Comparison of ENCODE assay signal across 21 cellular contexts in the genomic region with DNA sequence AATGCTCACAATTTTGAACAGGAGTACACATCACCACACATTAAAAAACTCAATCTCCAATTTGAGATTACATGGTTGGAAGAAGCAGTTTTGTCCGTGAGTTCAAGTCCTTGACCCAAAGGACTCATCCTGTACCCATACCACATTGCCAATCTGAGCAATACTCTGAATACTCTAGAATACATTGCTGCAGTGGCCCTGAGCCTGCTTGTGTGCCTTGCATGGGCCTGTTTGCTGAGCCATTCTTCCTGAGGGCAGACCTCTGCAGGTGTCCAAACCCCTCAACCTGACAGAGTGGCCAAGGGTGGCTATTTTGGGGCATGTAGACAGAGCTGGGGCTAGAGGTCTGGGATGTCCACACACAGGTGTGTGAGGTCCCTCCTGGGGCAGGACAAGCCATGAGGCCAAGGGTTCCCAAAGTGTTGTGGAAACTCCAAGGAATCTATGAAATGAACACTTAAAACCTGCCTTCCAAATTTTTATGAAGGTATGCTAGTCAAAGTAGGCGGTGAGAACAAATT. TPM values are rescaled to one million over a fixed set of nuclear protein-coding genes. Genes with fewer than 3 reads are reported as not detected.
"Had no signal": no experiment of that assay in that cellular context is flagged by ENCODE, and none has a peak within 500 bp of the region (broad histone marks: within the 10 kb centered on the region; RNA-seq: fewer than 3 reads in every experiment).

No MANE protein-coding gene starts in this region.

- H3K27ac ChIP-seq: coronary artery, heart right ventricle, left ventricle myocardium inferior, parathyroid adenoma, sigmoid colon, upper lobe of right lung, WERI-Rb-1 had no signal

- H3K4me1 Mint-ChIP-seq: activated naive CD8-positive, alpha-beta T cell treated with anti-CD3 and anti-CD28 coated beads, Interleukin-2, amount 50 U/mL, for 24 hours; immature natural killer cell had no signal

- H3K4me1 ChIP-seq: heart right ventricle, left ventricle myocardium inferior, parathyroid adenoma, sigmoid colon, upper lobe of right lung had no signal

- H3K27me3 ChIP-seq: heart right ventricle, sigmoid colon, upper lobe of right lung had no signal

- H3K9me3 ChIP-seq: sigmoid colon, upper lobe of right lung had no signal

- H3K36me3 Mint-ChIP-seq: immature natural killer cell had no signal

- DNase-seq: activated CD4-positive, alpha-beta T cell treated with anti-CD3 and anti-CD28 coated beads for 1 hour; activated CD4-positive, alpha-beta T cell treated with anti-CD3 and anti-CD28 coated beads, Interleukin-2, amount 50 U/mL, for 1 hour; activated CD8-positive, alpha-beta T cell treated with anti-CD3 and anti-CD28 coated beads, Interleukin-2, amount 10 ng/mL, durations not matched to agents 7 days and 5 days; activated gamma-delta T cell; activated naive CD4-positive, alpha-beta T cell treated with anti-CD3 and anti-CD28 coated beads, Interleukin-2, amount 50 U/mL, for 16 hours; activated naive CD8-positive, alpha-beta T cell treated with anti-CD3 and anti-CD28 coated beads, Interleukin-2, amount 50 U/mL, for 24 hours; cerebellar nuclear complex; heart right ventricle; immature natural killer cell; left ventricle myocardium inferior; mammary epithelial cell; sigmoid colon; stimulated activated CD4-positive, alpha-beta T cell treated with anti-CD3 and anti-CD28 coated beads, Interleukin-4, amount 100 ng/mL, for 1 hour; stimulated activated naive CD4-positive, alpha-beta T cell treated with Interleukin-2 at 50 U/mL for 16 hours; upper lobe of right lung; WERI-Rb-1 had no signal

- H3K9ac ChIP-seq: parathyroid adenoma had no signal

- H3K27me3 Mint-ChIP-seq: activated naive CD8-positive, alpha-beta T cell treated with anti-CD3 and anti-CD28 coated beads, Interleukin-2, amount 50 U/mL, for 24 hours; natural killer cell treated with Interleukin-12 subunit alpha and Interleukin-12 subunit beta and Interleukin-15 and Interleukin-18, amount 100 ng/mL, for 72 hours had no signal

- H3K4me3 ChIP-seq: coronary artery, sigmoid colon, upper lobe of right lung had no signal

- ATAC-seq: activated CD8-positive, alpha-beta T cell treated with anti-CD3 and anti-CD28 coated beads, Interleukin-2, amount 10 ng/mL, durations not matched to agents 7 days and 5 days; activated naive CD8-positive, alpha-beta T cell treated with anti-CD3 and anti-CD28 coated beads, Interleukin-2, amount 50 U/mL, for 24 hours; heart right ventricle; natural killer cell treated with Interleukin-12 subunit alpha and Interleukin-12 subunit beta and Interleukin-15 and Interleukin-18, amount 100 ng/mL, for 72 hours; upper lobe of right lung had no signal

- H2AFZ ChIP-seq: parathyroid adenoma had no signal

- H3K36me3 ChIP-seq: heart right ventricle, left ventricle myocardium inferior, sigmoid colon, upper lobe of right lung, WERI-Rb-1 had no signal

- H3K79me2 ChIP-seq: parathyroid adenoma had no signal

- H3K27ac Mint-ChIP-seq: activated CD8-positive, alpha-beta T cell treated with anti-CD3 and anti-CD28 coated beads, Interleukin-2, amount 10 ng/mL, durations not matched to agents 7 days and 5 days; activated naive CD8-positive, alpha-beta T cell treated with anti-CD3 and anti-CD28 coated beads, Interleukin-2, amount 50 U/mL, for 24 hours; activated T-helper 1 cell treated with anti-CD3 and anti-CD28 coated beads, Interleukin-12 subunit alpha, Interleukin-12 subunit beta, Interleukin-2, Interleukin-4 antibody, amounts not matched to agents 30 ng/mL and 10 ng/mL and 1 ng/mL, durations not matched to agents 14 hours and 24 hours and 36 hours; immature natural killer cell; natural killer cell treated with Interleukin-12 subunit alpha and Interleukin-12 subunit beta and Interleukin-15 and Interleukin-18, amount 100 ng/mL, for 72 hours; T-helper 2 cell treated with Interferon-gamma antibody and Interleukin-4, amounts not matched to agents 5 μg/mL and 100 μg/mL, for 36 hours had no signal

- H3K4me3 Mint-ChIP-seq: activated CD8-positive, alpha-beta T cell treated with anti-CD3 and anti-CD28 coated beads, Interleukin-2, amount 10 ng/mL, durations not matched to agents 7 days and 5 days; activated naive CD8-positive, alpha-beta T cell treated with anti-CD3 and anti-CD28 coated beads, Interleukin-2, amount 50 U/mL, for 24 hours; activated T-helper 1 cell treated with anti-CD3 and anti-CD28 coated beads, Interleukin-12 subunit alpha, Interleukin-12 subunit beta, Interleukin-2, Interleukin-4 antibody, amounts not matched to agents 30 ng/mL and 10 ng/mL and 1 ng/mL, durations not matched to agents 14 hours and 24 hours and 36 hours; immature natural killer cell; natural killer cell treated with Interleukin-12 subunit alpha and Interleukin-12 subunit beta and Interleukin-15 and Interleukin-18, amount 100 ng/mL, for 72 hours; T-helper 2 cell treated with Interferon-gamma antibody and Interleukin-4, amounts not matched to agents 5 μg/mL and 100 μg/mL, for 36 hours had no signal

RNA-seq across cellular contexts. Expression of a gene that starts 15.5 kb away (rescaled TPM):
- total RNA-seq: activated CD8-positive, alpha-beta T cell treated with anti-CD3 and anti-CD28 coated beads, Interleukin-2, amount 10 ng/mL, durations not matched to agents 7 days and 5 days; activated T-helper 1 cell treated with anti-CD3 and anti-CD28 coated beads, Interleukin-12 subunit alpha, Interleukin-12 subunit beta, Interleukin-2, Interleukin-4 antibody, amounts not matched to agents 30 ng/mL and 10 ng/mL and 1 ng/mL, durations not matched to agents 14 hours and 24 hours and 36 hours; mammary epithelial cell; natural killer cell treated with Interleukin-12 subunit alpha and Interleukin-12 subunit beta and Interleukin-15 and Interleukin-18, amount 100 ng/mL, for 72 hours had no signal
- polyA plus RNA-seq: immature natural killer cell, mammary epithelial cell had no signal
